Comparison of ENCODE assay signal across 26 cellular contexts in genomic region chr17:63596856-63597557, GRCh38. TPM values are rescaled to one million over a fixed set of nuclear protein-coding genes. Genes with fewer than 3 reads are reported as not detected.
DNase-seq lines count a peak whose midpoint lies in the region; ATAC-seq and TF ChIP-seq lines count a peak whose summit lies in the region.
"Had no signal": no experiment of that assay in that cellular context is flagged by ENCODE, and none has a peak within 500 bp of the region (broad histone marks: within the 10 kb centered on the region; RNA-seq: fewer than 3 reads in every experiment).

No MANE protein-coding gene starts in this region.

- peak overlapping the region; percentile 8 for H3K27ac ChIP-seq in WERI-Rb-1
- no peak overlapping the region for H3K27ac ChIP-seq in RWPE1
- H3K27ac ChIP-seq: gastroesophageal sphincter, pancreas, upper lobe of left lung had no signal

- peak; percentile 16 to 48 for ATAC-seq in activated T-cell treated with anti-CD3 and anti-CD28 coated beads, Interleukin-2, amount 50 U/mL, for 72 hours (replicated peaks in 1 of 2)
- ATAC-seq in stimulated activated naive B cell treated with anti-CD40 and anti-IgM and Interleukin-4, amounts not matched to agents 10 μg/mL and 1 μg/mL and 100 μg/mL, for 72 hours (replicated peaks), result no peak
- ATAC-seq: gastroesophageal sphincter, left cardiac atrium, pancreas had no signal

- H3K9me3 Mint-ChIP-seq in activated T-cell treated with anti-CD3 and anti-CD28 coated beads, Interleukin-2, amount 50 U/mL, for 72 hours, result no peaks in the 10 kb centered on the region
- H3K9me3 Mint-ChIP-seq in immature natural killer cell, result no peaks in the 10 kb centered on the region
- no peaks in the 10 kb centered on the region for H3K9me3 Mint-ChIP-seq in stimulated activated naive B cell treated with anti-CD40 and anti-IgM and Interleukin-4, amounts not matched to agents 10 μg/mL and 1 μg/mL and 100 μg/mL, for 72 hours
- H3K9me3 Mint-ChIP-seq: activated naive CD4-positive, alpha-beta T cell treated with anti-CD3 and anti-CD28 coated beads, Interleukin-2, amount 50 U/mL, for 24 hours; IgD-negative memory B cell; nephron had no signal

- CTCF ChIA-PET in RWPE1 (lab: Yijun Ruan, JAX), result no interaction called here

- peaks cover 1% of the 10 kb centered on the region in 2 donors for H3K36me3 Mint-ChIP-seq in activated T-cell treated with anti-CD3 and anti-CD28 coated beads, Interleukin-2, amount 50 U/mL, for 72 hours (ENCODE audit: insufficient read depth in 2 of 2)
- H3K36me3 Mint-ChIP-seq in immature natural killer cell, result peaks cover 0 to 5% (median 3%) of the 10 kb centered on the region in 3 donors
- peaks cover 6 to 10% of the 10 kb centered on the region in 2 donors for H3K36me3 Mint-ChIP-seq in stimulated activated naive B cell treated with anti-CD40 and anti-IgM and Interleukin-4, amounts not matched to agents 10 μg/mL and 1 μg/mL and 100 μg/mL, for 72 hours
- H3K36me3 Mint-ChIP-seq: activated naive CD4-positive, alpha-beta T cell treated with anti-CD3 and anti-CD28 coated beads, Interleukin-2, amount 50 U/mL, for 24 hours; IgD-negative memory B cell had no signal

- H3K4me3 ChIP-seq in Jurkat, Clone E6-1 (ENCODE audit: low read length), result no peak overlapping the region
- no peak overlapping the region for H3K4me3 ChIP-seq in WERI-Rb-1 (ENCODE audit: low read depth, low read length)
- H3K4me3 ChIP-seq: gastroesophageal sphincter, lung, pancreas, upper lobe of left lung had no signal

- H3K4me1 Mint-ChIP-seq in activated T-cell treated with anti-CD3 and anti-CD28 coated beads, Interleukin-2, amount 50 U/mL, for 72 hours (ENCODE audit: low read depth), result peaks cover 35% of the 10 kb centered on the region
- H3K4me1 Mint-ChIP-seq in immature natural killer cell, result peaks cover 47 to 60% of the 10 kb centered on the region in 2 donors
- peaks cover 8 to 18% of the 10 kb centered on the region in 2 donors for H3K4me1 Mint-ChIP-seq in stimulated activated naive B cell treated with anti-CD40 and anti-IgM and Interleukin-4, amounts not matched to agents 10 μg/mL and 1 μg/mL and 100 μg/mL, for 72 hours

- peak overlapping the region in 1 of 2 donors; percentile 65 for H3K4me3 Mint-ChIP-seq in activated T-cell treated with anti-CD3 and anti-CD28 coated beads, Interleukin-2, amount 50 U/mL, for 72 hours
- H3K4me3 Mint-ChIP-seq in immature natural killer cell, result peak overlapping the region; percentile 4 to 78 (median 60)
- no peak overlapping the region for H3K4me3 Mint-ChIP-seq in stimulated activated naive B cell treated with anti-CD40 and anti-IgM and Interleukin-4, amounts not matched to agents 10 μg/mL and 1 μg/mL and 100 μg/mL, for 72 hours
- H3K4me3 Mint-ChIP-seq: activated naive CD4-positive, alpha-beta T cell treated with anti-CD3 and anti-CD28 coated beads, Interleukin-2, amount 50 U/mL, for 24 hours; B cell; nephron had no signal

- no peaks in the 10 kb centered on the region for H3K9me3 ChIP-seq in WERI-Rb-1 (ENCODE audit: severe bottlenecking)
- H3K9me3 ChIP-seq: gastroesophageal sphincter, pancreas, upper lobe of left lung had no signal

- TF ChIP-seq CTCF in WERI-Rb-1 (IDR thresholded peaks at IDR 0.05; ENCODE audit: low read depth, low read length), result no peak
- no peak for TF ChIP-seq CTCF in RWPE1 (conservative IDR thresholded peaks at IDR 0.05; ENCODE audit: low read depth)

- no peaks in the 10 kb centered on the region for H3K27me3 ChIP-seq in WERI-Rb-1 (ENCODE audit: insufficient read depth, low read depth, severe bottlenecking)
- H3K27me3 ChIP-seq: gastroesophageal sphincter, pancreas, upper lobe of left lung had no signal

- peak overlapping the region; percentile 67 for H3K27ac Mint-ChIP-seq in activated T-cell treated with anti-CD3 and anti-CD28 coated beads, Interleukin-2, amount 50 U/mL, for 72 hours
- H3K27ac Mint-ChIP-seq in immature natural killer cell, result peak overlapping the region in 5 of 6 donors; percentile 17 to 76 (median 51)
- no peak overlapping the region for H3K27ac Mint-ChIP-seq in stimulated activated naive B cell treated with anti-CD40 and anti-IgM and Interleukin-4, amounts not matched to agents 10 μg/mL and 1 μg/mL and 100 μg/mL, for 72 hours
- H3K27ac Mint-ChIP-seq: activated naive CD4-positive, alpha-beta T cell treated with anti-CD3 and anti-CD28 coated beads, Interleukin-2, amount 50 U/mL, for 24 hours; B cell; IgD-negative memory B cell; nephron had no signal

- H3K36me3 ChIP-seq in WERI-Rb-1, result peaks cover 17% of the 10 kb centered on the region
- H3K36me3 ChIP-seq: pancreas had no signal

- no peaks in the 10 kb centered on the region for H3K27me3 Mint-ChIP-seq in activated T-cell treated with anti-CD3 and anti-CD28 coated beads, Interleukin-2, amount 50 U/mL, for 72 hours (ENCODE audit: low read depth)
- H3K27me3 Mint-ChIP-seq in immature natural killer cell (ENCODE audit: low read depth in 3 of 3), result peaks cover 3 to 6% (median 5%) of the 10 kb centered on the region in 3 donors
- H3K27me3 Mint-ChIP-seq in stimulated activated naive B cell treated with anti-CD40 and anti-IgM and Interleukin-4, amounts not matched to agents 10 μg/mL and 1 μg/mL and 100 μg/mL, for 72 hours, result no peaks in the 10 kb centered on the region
- H3K27me3 Mint-ChIP-seq: activated naive CD4-positive, alpha-beta T cell treated with anti-CD3 and anti-CD28 coated beads, Interleukin-2, amount 50 U/mL, for 24 hours; B cell; IgD-negative memory B cell had no signal

- DNase-seq in activated T-cell treated with anti-CD3 and anti-CD28 coated beads, Interleukin-2, amount 50 U/mL, for 72 hours, result no peak
- DNase-seq in activated T-cell treated with anti-CD3 and anti-CD28 coated beads, Interleukin-2, amount 50 U/mL, for 1 hour, result no peak
- DNase-seq in Jurkat, Clone E6-1 (ENCODE audit: low read depth, low spot score), result peak; percentile 73
- DNase-seq in WERI-Rb-1 (no peak), immature natural killer cell (peak in 2 of 3 donors; percentile 10 to 36), RWPE1 (ENCODE audit: low spot score) (no peak), Kasumi-1 (lab: John Stamatoyannopoulos, UW) (no peak)
- DNase-seq in stimulated activated naive B cell treated with anti-CD40 and anti-IgM and Interleukin-4, amounts not matched to agents 10 μg/mL and 1 μg/mL and 100 μg/mL, for 72 hours, result no peak
- DNase-seq: ACHN; HCEC 1CT; hippocampal formation; left cardiac atrium; NCI-H1105 treated with DMSO at 0.1 percent for 48 hours; NCI-H187 treated with DMSO at 0.1 percent for 48 hours; NCI-H2171; NCI-H510A treated with DMSO at 0.1 percent for 48 hours; OCI-M1; pancreas; stimulated activated naive CD4-positive, alpha-beta T cell; upper lobe of left lung had no signal

- POLR2A ChIA-PET in RWPE1 (lab: Yijun Ruan, JAX; ENCODE audit: low non-redundant PET), result no interaction called here

RNA-seq across cellular contexts. Expression of gene TACO1, which starts 3.7 kb away (rescaled TPM):
- 10 to 100 TPM; 32.7 to 35.1 TPM for total RNA-seq in activated T-cell treated with anti-CD3 and anti-CD28 coated beads, Interleukin-2, amount 50 U/mL, for 72 hours
- 31.2 TPM for polyA plus RNA-seq in Jurkat, Clone E6-1 (2012; ENCODE audit: insufficient read depth, insufficient read length)
- 10 to 100 TPM; 10.9 to 19.9 (median 19.6) TPM for polyA plus RNA-seq in immature natural killer cell

RNA-seq across cellular contexts. Expression of gene MAP3K3, which starts 25.2 kb away (rescaled TPM):
- total RNA-seq in activated T-cell treated with anti-CD3 and anti-CD28 coated beads, Interleukin-2, amount 50 U/mL, for 72 hours, result 10 to 100 TPM; 34.9 to 46.8 TPM
- polyA plus RNA-seq in Jurkat, Clone E6-1 (2012; ENCODE audit: insufficient read depth, insufficient read length), result 17.8 TPM
- 10 to 100 TPM; 21.4 to 40.4 (median 31.9) TPM for polyA plus RNA-seq in immature natural killer cell

RNA-seq across cellular contexts. Expression of gene DCAF7, which starts 46.7 kb away (rescaled TPM):
- total RNA-seq in activated T-cell treated with anti-CD3 and anti-CD28 coated beads, Interleukin-2, amount 50 U/mL, for 72 hours, result 100 to 1,000 TPM; 124 to 126 TPM
- polyA plus RNA-seq in Jurkat, Clone E6-1 (2012; ENCODE audit: insufficient read depth, insufficient read length), result 81.2 TPM
- polyA plus RNA-seq in immature natural killer cell, result 100 to 1,000 TPM in 2 of 3 donors, 10 to 100 TPM in 1; 69.2 to 124 (median 113) TPM

Comparison
In these comparisons a context has a peak if more than half of its experiments do, and no peak if none do; other contexts are left out.
1. ATAC-seq: peak in activated T-cell treated with anti-CD3 and anti-CD28 coated beads, Interleukin-2, amount 50 U/mL, for 72 hours (2 of 2); none in stimulated activated naive B cell treated with anti-CD40 and anti-IgM and Interleukin-4, amounts not matched to agents 10 μg/mL and 1 μg/mL and 100 μg/mL, for 72 hours (0 of 2).
2. DNase-seq: peak in Jurkat, Clone E6-1 (single experiment) and immature natural killer cell (2 of 3); none in activated T-cell treated with anti-CD3 and anti-CD28 coated beads, Interleukin-2, amount 50 U/mL, for 72 hours (0 of 2), activated T-cell treated with anti-CD3 and anti-CD28 coated beads, Interleukin-2, amount 50 U/mL, for 1 hour (single experiment), WERI-Rb-1 (single experiment), RWPE1 (single experiment), stimulated activated naive B cell treated with anti-CD40 and anti-IgM and Interleukin-4, amounts not matched to agents 10 μg/mL and 1 μg/mL and 100 μg/mL, for 72 hours (single experiment) and Kasumi-1 (0 of 2).
3. H3K4me3 Mint-ChIP-seq: peak in immature natural killer cell (5 of 5); none in stimulated activated naive B cell treated with anti-CD40 and anti-IgM and Interleukin-4, amounts not matched to agents 10 μg/mL and 1 μg/mL and 100 μg/mL, for 72 hours (0 of 2).